In the genomic region with DNA sequence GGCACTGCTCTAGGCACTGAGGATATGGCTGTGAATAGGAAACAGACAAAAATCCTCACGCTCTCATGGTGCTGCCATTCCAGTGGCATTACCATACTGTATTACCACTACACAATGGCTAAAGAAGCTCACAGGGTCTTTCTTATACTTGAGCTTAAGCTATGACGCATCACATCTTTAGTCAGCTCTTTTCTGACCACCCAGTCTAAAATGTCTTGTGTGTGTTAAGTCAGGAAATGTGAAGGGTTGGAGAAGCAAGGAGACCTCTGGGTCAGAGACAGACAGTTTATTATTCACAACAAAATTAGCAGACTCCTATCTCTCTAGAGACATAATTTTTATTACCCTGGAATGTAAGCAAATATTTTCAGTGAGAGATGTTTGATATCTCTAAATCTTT, we compare ENCODE assay signal across 24 cellular contexts.
"Had no signal": no experiment of that assay in that cellular context is flagged by ENCODE, and none has a peak within 500 bp of the region (broad histone marks: within the 10 kb centered on the region; RNA-seq: fewer than 3 reads in every experiment).

No MANE protein-coding gene starts in this region.

- ATAC-seq: activated CD8-positive, alpha-beta memory T cell treated with anti-CD3 and anti-CD28 coated beads, Interleukin-2, amount 10 ng/mL, durations not matched to agents 7 days and 5 days; activated naive CD4-positive, alpha-beta T cell treated with anti-CD3 and anti-CD28 coated beads, Interleukin-2, amount 50 U/mL, for 72 hours; activated naive CD8-positive, alpha-beta T cell treated with anti-CD3 and anti-CD28 coated beads, Interleukin-2, amount 50 U/mL, for 24 hours; activated T-cell treated with anti-CD3 and anti-CD28 coated beads, Interleukin-2, amount 50 U/mL, for 4 hours; T-helper 17 cell had no signal

- H3K4me1 ChIP-seq: Peyer's patch, SJCRH30 had no signal

- H3K36me3 ChIP-seq: brain microvascular endothelial cell, cardiac muscle cell, Peyer's patch, SJCRH30 had no signal

- H3K9me3 ChIP-seq: Peyer's patch, SJCRH30 had no signal

- DNase-seq: activated B cell treated with CpG ODN at 0.5 μM for 24 hours; activated CD4-positive, alpha-beta T cell treated with anti-CD3 and anti-CD28 coated beads for 1 hour; activated CD4-positive, alpha-beta T cell treated with anti-CD3 and anti-CD28 coated beads, Interleukin-2, amount 10 ng/mL, durations not matched to agents 24 days and 14 days; activated CD4-positive, alpha-beta T cell treated with anti-CD3 and anti-CD28 coated beads, Interleukin-2, amount 50 U/mL, for 48 hours; activated CD8-positive, alpha-beta memory T cell treated with anti-CD3 and anti-CD28 coated beads, Interleukin-2, amount 10 ng/mL, durations not matched to agents 7 days and 5 days; activated effector memory CD4-positive, alpha-beta T cell treated with anti-CD3 and anti-CD28 coated beads, Interleukin-2, amount 50 U/mL, for 16 hours; activated naive CD4-positive, alpha-beta T cell treated with Interleukin-2 at 50 U/mL for 16 hours; activated naive CD8-positive, alpha-beta T cell treated with anti-CD3 and anti-CD28 coated beads, Interleukin-2, amount 50 U/mL, for 24 hours; activated T-cell treated with anti-CD3 and anti-CD28 coated beads, Interleukin-2, amount 50 U/mL, for 4 hours; brain microvascular endothelial cell; Kasumi-1; NCI-H1105 treated with DMSO at 0.1 percent for 48 hours; NCI-H146; NCI-H187 treated with DMSO at 0.1 percent for 48 hours; NCI-H2081 treated with DMSO at 0.1 percent for 48 hours; NCI-H446; Peyer's patch; Right ventricle myocardium superior; SJCRH30; T-helper 17 cell; T-helper 9 cell had no signal

- H3K4me3 ChIP-seq: cardiac muscle cell, Peyer's patch, SJCRH30 had no signal

- H3K27me3 ChIP-seq: brain microvascular endothelial cell, cardiac muscle cell, Peyer's patch, SJCRH30 had no signal

- H3K27ac ChIP-seq: brain microvascular endothelial cell, cardiac muscle cell, Peyer's patch, RWPE1, SJCRH30 had no signal
